16 cellular contexts compared by ENCODE assay signal in the genomic region with DNA sequence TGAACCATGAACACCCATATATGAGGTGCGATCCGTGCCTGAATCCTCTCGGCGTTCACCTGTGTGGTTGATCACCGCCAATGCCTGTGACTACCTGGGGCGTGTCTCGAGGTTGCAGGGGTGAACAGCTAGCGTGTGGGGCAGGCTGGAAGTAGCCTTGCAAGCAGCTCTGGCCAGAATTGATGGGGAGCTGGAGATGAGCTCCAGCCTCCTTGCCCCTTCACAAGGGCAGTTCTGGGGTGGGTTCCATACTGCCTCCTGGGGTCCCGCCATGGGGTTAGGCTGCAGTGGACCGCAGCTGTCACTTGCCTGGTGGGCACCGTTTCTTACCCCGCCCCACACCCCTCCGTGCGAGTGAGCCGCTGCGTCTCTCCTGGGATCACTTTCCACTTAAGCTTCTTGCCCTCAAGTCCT.
DNase-seq lines count a peak whose midpoint lies in the region; ATAC-seq, FAIRE-seq and TF ChIP-seq lines count a peak whose summit lies in the region.
"Had no signal": no experiment of that assay in that cellular context is flagged by ENCODE, and none has a peak within 500 bp of the region (broad histone marks: within the 10 kb centered on the region; RNA-seq: fewer than 3 reads in every experiment).

No MANE protein-coding gene starts in this region.

- H3K56ac ChIP-seq in H1 (replicated peaks; ENCODE audit: insufficient read length, low read depth, low read length): no peak overlapping the region

- H4K8ac ChIP-seq in H1 (ENCODE audit: extremely low read depth, insufficient read depth, low read length): peak overlapping the region; percentile 16; the same call in 1 of the 2 replicates

- H3K4me2 ChIP-seq in H1 (ENCODE audit: insufficient read depth in 1 of 2, low read depth in 2 of 2, low read length in 2 of 2): no peak overlapping the region
- no peak overlapping the region for H3K4me2 ChIP-seq in osteoblast (ENCODE audit: insufficient read depth, low read length)

- H3K9me3 ChIP-seq in H1 (ENCODE audit: insufficient read depth in 2 of 2, low read depth in 1 of 2, low read length in 1 of 2) (no peaks in the 10 kb centered on the region), osteoblast (ENCODE audit: low read depth, low read length) (no peaks in the 10 kb centered on the region)

- no peak overlapping the region for H3K4ac ChIP-seq in H1 (replicated peaks; ENCODE audit: insufficient read length, low read depth, low read length)

- no peaks in the 10 kb centered on the region for H3K79me1 ChIP-seq in H1 (ENCODE audit: low read depth, low read length)

- peak; percentile 21 for DNase-seq in activated CD8-positive, alpha-beta memory T cell treated with anti-CD3 and anti-CD28 coated beads for 24 hours
- DNase-seq in activated CD8-positive, alpha-beta memory T cell treated with anti-CD3 and anti-CD28 coated beads, Interleukin-2, amount 50 U/mL, for 4 hours: no peak
- DNase-seq in H1 (ENCODE audit: low read depth in 1 of 2, low spot score in 2 of 2): peak in 1 of 2 experiments; percentile 16
- peak; percentile 51 for DNase-seq in osteoblast (ENCODE audit: insufficient read length, low spot score, missing footprints)
- DNase-seq in superior temporal gyrus (ENCODE audit: extremely low spot score): no peak
- no peak for DNase-seq in HUDEP-2 (lab: John Stamatoyannopoulos, UW; ENCODE audit: unreplicated experiment in 76 of 76)
- DNase-seq in cerebellum (ENCODE audit: low spot score): no peak
- DNase-seq: C1 segment of cervical spinal cord, EL, IMR-90, NCI-H2029, NCI-H2171 treated with DMSO at 0.1 percent for 48 hours, SHP77 had no signal

- H2BK20ac ChIP-seq in H1 (ENCODE audit: low read length): no peak overlapping the region

- H2AK5ac ChIP-seq in H1 (ENCODE audit: low read depth, low read length): no peak overlapping the region

- 93% methylated on average over 15 of the region's 16 CpGs; no CpG with 5 or more reads in 1 of the 2 experiments for WGBS in H1 (ENCODE audit: extremely low coverage in 1 of 2, insufficient coverage in 1 of 2, insufficient read length in 1 of 2, insufficient replicate concordance in 2 of 2, low coverage in 1 of 2, low lambda C conversion rate in 2 of 2, missing lambda C conversion rate in 1 of 2), 2 experiments

- TF ChIP-seq EP300 in H1 (IDR thresholded peaks at IDR 0.05; ENCODE audit: borderline replicate concordance in 1 of 2, low read depth in 2 of 2, low read length in 2 of 2): no peak

- CTCF ChIA-PET in H1 (lab: Charles Lee; ENCODE audit: partially characterized antibody): no interaction called here

- H3K23me2 ChIP-seq in H1 (ENCODE audit: low read depth, low read length): no peaks in the 10 kb centered on the region

- TF ChIP-seq CTCF in H1 (IDR thresholded peaks at IDR 0.05; ENCODE audit: control extremely low read depth in 1 of 3, insufficient read depth in 1 of 3, low read depth in 1 of 3, low read length in 3 of 3) (no peak), osteoblast (IDR thresholded peaks at IDR 0.05; ENCODE audit: extremely low read depth, low read depth, low read length) (no peak)

- no peak overlapping the region for H3K23ac ChIP-seq in H1 (ENCODE audit: insufficient read length)

- H3K27ac ChIP-seq in H1 (ENCODE audit: low read depth, low read length) (no peak overlapping the region), osteoblast (ENCODE audit: low read depth, low read length) (no peak overlapping the region)

- no peak for TF ChIP-seq POLR2A in H1 (IDR thresholded peaks at IDR 0.05; ENCODE audit: control extremely low read depth in 1 of 2, low read depth in 2 of 2, low read length in 2 of 2)

- no peak overlapping the region for H2BK5ac ChIP-seq in H1 (ENCODE audit: low read depth, low read length)

- ATAC-seq in GM21447 (IDR thresholded peaks at IDR 0.05; ENCODE audit: unreplicated experiment): no peak
- ATAC-seq: HCT116, Panc1 had no signal

- no peak overlapping the region for H3K9ac ChIP-seq in H1 (replicated peaks in 1 of 4; ENCODE audit: extremely low read depth in 1 of 4, low read depth in 3 of 4, low read length in 3 of 4)

- H2BK12ac ChIP-seq in H1 (ENCODE audit: low read depth, low read length): no peak overlapping the region

- H3K4me3 ChIP-seq in H1 (ENCODE audit: extremely low read depth in 1 of 4, insufficient read depth in 2 of 4, low read depth in 3 of 4, low read length in 4 of 4): no peak overlapping the region
- H3K4me3 ChIP-seq in osteoblast (ENCODE audit: insufficient read depth, low read length): no peak overlapping the region

- H4K5ac ChIP-seq in H1 (ENCODE audit: insufficient read length, low read depth, low read length): no peak overlapping the region

- no peak for FAIRE-seq in H1 (lab: Jason Lieb, UNC)

- POLR2A ChIA-PET in H1 (lab: Charles Lee; ENCODE audit: partially characterized antibody): no interaction called here

- no peak overlapping the region for H3K18ac ChIP-seq in H1 (ENCODE audit: extremely low read depth, low read length)

- no peaks in the 10 kb centered on the region for H3K4me1 ChIP-seq in H1 (replicated peaks in 1 of 4; ENCODE audit: control insufficient read depth in 3 of 4, insufficient read depth in 4 of 4, low read length in 3 of 4)
- H3K4me1 ChIP-seq in osteoblast (ENCODE audit: insufficient read depth, low read length): no peaks in the 10 kb centered on the region

- no peak overlapping the region for H3K14ac ChIP-seq in H1 (ENCODE audit: insufficient read length)

- no peak overlapping the region for H4K91ac ChIP-seq in H1 (replicated peaks; ENCODE audit: insufficient read length, low read length)

- H4K20me1 ChIP-seq in H1 (replicated peaks in 1 of 2; ENCODE audit: control insufficient read depth in 1 of 2, insufficient read depth in 2 of 2, low read length in 2 of 2): no peaks in the 10 kb centered on the region
- no peaks in the 10 kb centered on the region for H4K20me1 ChIP-seq in osteoblast (ENCODE audit: insufficient read depth, low read length)

- H3K79me2 ChIP-seq in H1 (ENCODE audit: control insufficient read depth in 1 of 2, insufficient read depth in 2 of 2, low read length in 2 of 2) (no peaks in the 10 kb centered on the region), osteoblast (ENCODE audit: insufficient read depth, low read length) (no peaks in the 10 kb centered on the region)

- TF ChIP-seq RAD21 in H1 (IDR thresholded peaks at IDR 0.05 in 1 of 2, conservative IDR thresholded peaks at IDR 0.05 in 1 of 2; ENCODE audit: low read depth in 2 of 2, low read length in 2 of 2): no peak

- H2AFZ ChIP-seq in H1 (ENCODE audit: low read length) (no peak overlapping the region), osteoblast (ENCODE audit: low read length) (no peak overlapping the region)

- H3K27me3 ChIP-seq in H1 (replicated peaks in 1 of 4; ENCODE audit: control insufficient read depth in 3 of 4, extremely low read depth in 1 of 4, insufficient read depth in 3 of 4, low read length in 3 of 4) (no peaks in the 10 kb centered on the region; a peak in 1 of 7 replicates), osteoblast (ENCODE audit: insufficient read depth, low read length) (no peaks in the 10 kb centered on the region)

- no peak overlapping the region for H2BK15ac ChIP-seq in H1 (ENCODE audit: low read length)

- no peak overlapping the region for H2BK120ac ChIP-seq in H1 (replicated peaks; ENCODE audit: low read depth, low read length)

- no peaks in the 10 kb centered on the region for H3K36me3 ChIP-seq in H1 (ENCODE audit: control insufficient read depth in 2 of 4, insufficient read depth in 4 of 4, low read length in 3 of 4)
- no peaks in the 10 kb centered on the region for H3K36me3 ChIP-seq in osteoblast (ENCODE audit: insufficient read depth, low read length)

TF ChIP-seq in H1, 55 proteins besides CTCF, POLR2A, EP300 and RAD21:
- no peak for TF ChIP-seq SP1 (IDR thresholded peaks at IDR 0.05; ENCODE audit: low read depth, low read length)
- TF ChIP-seq GABPA (IDR thresholded peaks at IDR 0.05; ENCODE audit: borderline replicate concordance, insufficient read depth, low read length): no peak
- no peak for TF ChIP-seq SRF (IDR thresholded peaks at IDR 0.05; ENCODE audit: low read depth, low read length)
- TF ChIP-seq BCL11A (IDR thresholded peaks at IDR 0.05; ENCODE audit: low read depth in 2 of 2, low read length in 2 of 2): no peak
- TF ChIP-seq SP2 (IDR thresholded peaks at IDR 0.05; ENCODE audit: low read length): no peak
- TF ChIP-seq CREB1 (IDR thresholded peaks at IDR 0.05): no peak
- no peak for TF ChIP-seq RBBP5 (IDR thresholded peaks at IDR 0.05; ENCODE audit: borderline replicate concordance, low read depth, low read length)
- TF ChIP-seq RNF2 (IDR thresholded peaks at IDR 0.05; ENCODE audit: borderline replicate concordance, low read depth, low read length, missing control alignments, poor library complexity, severe bottlenecking): no peak
- no peak for TF ChIP-seq JUN (IDR thresholded peaks at IDR 0.05; ENCODE audit: low read depth, low read length)
- no peak for TF ChIP-seq SIX5 (IDR thresholded peaks at IDR 0.05; ENCODE audit: low read depth, low read length)
- no peak for TF ChIP-seq CEBPB (IDR thresholded peaks at IDR 0.05; ENCODE audit: low read depth, low read length)

Comparison
In these comparisons a context has a peak if more than half of its experiments do, and no peak if none do; other contexts are left out.
1. DNase-seq: peak in activated CD8-positive, alpha-beta memory T cell treated with anti-CD3 and anti-CD28 coated beads for 24 hours (single experiment) and osteoblast (single experiment); none in activated CD8-positive, alpha-beta memory T cell treated with anti-CD3 and anti-CD28 coated beads, Interleukin-2, amount 50 U/mL, for 4 hours (single experiment), superior temporal gyrus (single experiment), HUDEP-2 (0 of 76) and cerebellum (single experiment).